Comparison of ENCODE assay signal across 20 cellular contexts in the genomic region with DNA sequence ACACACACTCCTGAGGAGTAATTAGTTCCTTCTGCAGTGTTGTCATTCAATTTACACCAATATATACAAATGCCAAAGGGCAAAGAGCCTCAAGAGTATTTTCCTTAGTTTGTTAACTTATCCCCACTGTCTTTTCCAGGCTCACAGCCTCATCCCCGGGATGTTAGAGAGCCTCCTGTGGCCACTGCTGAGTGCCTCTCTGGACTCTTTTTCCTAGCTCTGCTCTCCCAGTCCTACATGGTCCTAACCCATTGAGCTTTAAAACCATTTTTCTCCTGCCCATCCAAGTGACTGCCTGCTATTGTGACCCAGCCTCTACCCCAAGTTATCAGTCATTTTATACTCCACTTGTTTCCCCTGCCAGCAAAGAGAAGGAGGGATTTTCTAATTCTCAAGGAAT. TPM values are rescaled to one million over a fixed set of nuclear protein-coding genes. Genes with fewer than 3 reads are reported as not detected.
DNase-seq lines count a peak whose midpoint lies in the region; ATAC-seq, FAIRE-seq and TF ChIP-seq lines count a peak whose summit lies in the region.
"Had no signal": no experiment of that assay in that cellular context is flagged by ENCODE, and none has a peak within 500 bp of the region (broad histone marks: within the 10 kb centered on the region; RNA-seq: fewer than 3 reads in every experiment).

No MANE protein-coding gene starts in this region.

- peaks cover 8 to 14% of the 10 kb centered on the region in 2 experiments; a peak in 3 of 5 replicates for H3K9me3 Mint-ChIP-seq in H9
- H3K9me3 Mint-ChIP-seq: CD8-positive, alpha-beta T cell had no signal

- no peak for ATAC-seq in GM21737 (IDR thresholded peaks at IDR 0.05; ENCODE audit: unreplicated experiment)
- ATAC-seq: CD8-positive, alpha-beta T cell; K562 had no signal

- H3K27ac Mint-ChIP-seq in H9, result no peak overlapping the region
- H3K27ac Mint-ChIP-seq: CD14-positive monocyte; CD8-positive, alpha-beta T cell had no signal

- no peak overlapping the region for H4K8ac ChIP-seq in H9 (replicated peaks; ENCODE audit: insufficient read length, low read depth, low read length)

- H2BK15ac ChIP-seq in H9 (ENCODE audit: low read depth, low read length), result no peak overlapping the region

- TF ChIP-seq POLR2A in stomach (IDR thresholded peaks at IDR 0.05) (no peak), GM12892 (IDR thresholded peaks at IDR 0.05; ENCODE audit: low read depth, low read length) (no peak)

- FAIRE-seq in HTR-8/SVneo (lab: Jason Lieb, UNC) (no peak), GM12892 (lab: Jason Lieb, UNC) (no peak)
- FAIRE-seq: A204.1, D721Med, G401.6, GM19239, H54, K562 had no signal

- H2AK5ac ChIP-seq in H9 (ENCODE audit: insufficient read length, low read length), result no peak overlapping the region

- no peak overlapping the region for H3K4me2 ChIP-seq in H9 (ENCODE audit: insufficient read depth, insufficient read length, low read length)

- H3K9me3 ChIP-seq in H9 (ENCODE audit: control insufficient read depth, low read depth, low read length) (no peaks in the 10 kb centered on the region), WERI-Rb-1 (ENCODE audit: severe bottlenecking) (peaks cover 3% of the 10 kb centered on the region), stomach (peaks cover 0 to 10% (median 0%) of the 10 kb centered on the region in 4 donors)

- no peak overlapping the region for H3K56ac ChIP-seq in H9 (ENCODE audit: insufficient read length, low read depth, low read length)

- TF ChIP-seq CTCF in H9 (conservative IDR thresholded peaks at IDR 0.05), result 0 out of 3 replicates have a peak, but pooled peaks have one; percentile 13
- peak; percentile 15; the same call in 1 of the 2 replicates for TF ChIP-seq CTCF in WERI-Rb-1 (IDR thresholded peaks at IDR 0.05; ENCODE audit: low read depth, low read length)
- TF ChIP-seq CTCF in stomach (IDR thresholded peaks at IDR 0.05), result no peak

- H3K4me1 Mint-ChIP-seq in H9, result no peaks in the 10 kb centered on the region; a peak in 1 of 4 replicates
- H3K4me1 Mint-ChIP-seq: CD14-positive monocyte had no signal

- no peak overlapping the region for H2BK120ac ChIP-seq in H9 (ENCODE audit: low read depth, low read length, poor library complexity, severe bottlenecking)

- no peak overlapping the region for H3K4me3 ChIP-seq in WERI-Rb-1 (ENCODE audit: low read depth, low read length)
- no peak overlapping the region for H3K4me3 ChIP-seq in stomach
- H3K4me3 ChIP-seq: K562 had no signal

- no peak overlapping the region for H2BK20ac ChIP-seq in H9 (ENCODE audit: low read depth, low read length, poor library complexity, severe bottlenecking)

- H3K18ac ChIP-seq in H9 (ENCODE audit: insufficient read length, low read depth, low read length), result no peak overlapping the region

- H2BK12ac ChIP-seq in H9 (ENCODE audit: insufficient read length, low read depth, low read length), result no peak overlapping the region

- no peaks in the 10 kb centered on the region for H3K4me1 ChIP-seq in H9 (ENCODE audit: insufficient read depth, low read length)
- H3K4me1 ChIP-seq in stomach, result no peaks in the 10 kb centered on the region

- H3K23me2 ChIP-seq in H9 (ENCODE audit: insufficient read length, low read depth, low read length, poor library complexity, severe bottlenecking), result no peaks in the 10 kb centered on the region

- no peak overlapping the region for H3K14ac ChIP-seq in H9 (ENCODE audit: insufficient read depth, low read length)

- no peaks in the 10 kb centered on the region for H3K79me1 ChIP-seq in H9 (ENCODE audit: insufficient read depth, low read depth, low read length, poor library complexity, severe bottlenecking)

- no peak for TF ChIP-seq EP300 in stomach (IDR thresholded peaks at IDR 0.05)

- no peak overlapping the region for H3T11ph ChIP-seq in H9 (ENCODE audit: low read length)

- H4K20me1 ChIP-seq in H9 (ENCODE audit: control insufficient read depth, insufficient read depth, insufficient read length), result no peaks in the 10 kb centered on the region

- intact Hi-C loops in stomach (cut with DNase I; ENCODE audit: low total_unique reads), result no loop called here

- H3K36me3 Mint-ChIP-seq in H9 (ENCODE audit: insufficient read depth in 1 of 3, low read depth in 3 of 3), result peaks cover 0 to 12% (median 2%) of the 10 kb centered on the region in 3 experiments; a peak in 4 of 7 replicates
- H3K36me3 Mint-ChIP-seq: CD14-positive monocyte; CD8-positive, alpha-beta T cell had no signal

- no peak for DNase-seq in H9
- no peak for DNase-seq in WERI-Rb-1
- DNase-seq in caudate nucleus (lab: John Stamatoyannopoulos, UW), result no peak
- DNase-seq in HTR-8/SVneo (ENCODE audit: insufficient read length, low spot score), result no peak
- DNase-seq in stomach, result no peak
- DNase-seq in GM12892 (ENCODE audit: insufficient read length), result no peak
- DNase-seq: CD8-positive, alpha-beta T cell; COR-L47; DMS153; DMS79 treated with DMSO at 0.1 percent for 48 hours had no signal

- no peak overlapping the region for H2BK5ac ChIP-seq in H9 (ENCODE audit: insufficient read length, low read length)

- no peak overlapping the region for H2AFZ ChIP-seq in H9 (ENCODE audit: low read length)

- H3K36me3 ChIP-seq in WERI-Rb-1 (no peaks in the 10 kb centered on the region), stomach (no peaks in the 10 kb centered on the region)

- H3K23ac ChIP-seq in H9 (ENCODE audit: insufficient read length, low read depth, low read length), result no peak overlapping the region

- H3K4me3 Mint-ChIP-seq in H9, result no peak overlapping the region
- H3K4me3 Mint-ChIP-seq: CD14-positive monocyte; CD8-positive, alpha-beta T cell had no signal

- WGBS in H9 (ENCODE audit: extremely low coverage, insufficient read length, low lambda C conversion rate), result no CpG with 5 or more reads among the region's 1 CpG
- WGBS in stomach, 5 donors, result 68 to 88% (median 81%) methylated on average over 1 of the region's 1 CpG

- no peak overlapping the region for H4K5ac ChIP-seq in H9 (ENCODE audit: insufficient read length, low read depth, low read length)

- no peaks in the 10 kb centered on the region for H3K79me2 ChIP-seq in H9 (ENCODE audit: insufficient read depth, low read length)

- no peak overlapping the region for H3K9ac ChIP-seq in H9 (ENCODE audit: extremely low read depth, insufficient read length, low read length)

- no peak overlapping the region for H3K4ac ChIP-seq in H9 (ENCODE audit: low read depth, low read length)

- H4K91ac ChIP-seq in H9 (ENCODE audit: insufficient read length, low read depth, low read length), result no peak overlapping the region

- H3K27me3 Mint-ChIP-seq in H9 (ENCODE audit: low read depth), result peaks cover 1% of the 10 kb centered on the region; the same call in 1 of the 2 replicates

- H3K27me3 ChIP-seq in H9 (ENCODE audit: insufficient read depth, low read length) (no peaks in the 10 kb centered on the region), WERI-Rb-1 (ENCODE audit: insufficient read depth, low read depth, severe bottlenecking) (no peaks in the 10 kb centered on the region), stomach (no peaks in the 10 kb centered on the region)

- no peak overlapping the region for H3K27ac ChIP-seq in H9 (ENCODE audit: insufficient read length, low read depth, low read length)
- H3K27ac ChIP-seq in WERI-Rb-1, result no peak overlapping the region
- peak overlapping the region; percentile 58 for H3K27ac ChIP-seq in caudate nucleus (ENCODE audit: low read depth, low read length)
- no peak overlapping the region for H3K27ac ChIP-seq in stomach

RNA-seq across cellular contexts. Expression of a gene that starts 23.5 kb away (rescaled TPM):
- total RNA-seq in H9 (2021) (not detected in 2 replicates), stomach (under 1 TPM in 1 of 5 donors, not detected in 4; 0.37 TPM)
- polyA plus RNA-seq in stomach, result not detected
- polyA plus RNA-seq in GM12892 (2012; ENCODE audit: missing spikeins), result not detected
- total RNA-seq: CD8-positive, alpha-beta T cell; K562 had no signal
- polyA plus RNA-seq: AG04450, BJ, CD14-positive monocyte had no signal

Comparison
In these comparisons a context has a peak if more than half of its experiments do, and no peak if none do; other contexts are left out.
1. CTCF ChIP-seq: peak in H9 (single experiment) and WERI-Rb-1 (single experiment); none in stomach (0 of 7).